In the genomic region with DNA sequence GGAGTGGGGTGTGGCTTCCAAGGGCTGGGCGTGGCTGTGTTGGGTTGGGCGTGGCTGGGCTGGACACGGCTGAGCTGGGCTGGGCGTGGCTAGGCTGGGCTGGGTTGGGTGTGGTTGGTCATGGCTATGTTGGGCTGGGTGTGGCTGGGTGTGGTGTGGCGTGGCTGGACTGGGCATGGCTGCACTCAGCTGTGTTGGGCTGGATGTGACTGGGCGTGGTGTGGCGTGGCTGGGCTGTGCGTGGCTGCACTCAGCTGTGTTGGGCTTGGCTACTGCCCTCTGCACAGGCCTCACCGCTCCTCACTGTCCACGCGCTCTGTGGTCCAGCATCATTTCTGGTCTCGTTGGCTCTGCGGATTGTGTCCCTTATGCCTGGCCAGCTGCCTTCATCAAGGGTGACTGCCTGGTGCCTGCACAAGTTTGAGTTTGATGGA, we compare ENCODE assay signal across 1 cellular context.
TF ChIP-seq lines count a peak whose summit lies in the region.

No MANE protein-coding gene starts in this region.

TF ChIP-seq in K562, 482 proteins besides CTCF, POLR2A, EP300 and RAD21 (continued from another document and continues in another):
- TF ChIP-seq, protein P1, sequence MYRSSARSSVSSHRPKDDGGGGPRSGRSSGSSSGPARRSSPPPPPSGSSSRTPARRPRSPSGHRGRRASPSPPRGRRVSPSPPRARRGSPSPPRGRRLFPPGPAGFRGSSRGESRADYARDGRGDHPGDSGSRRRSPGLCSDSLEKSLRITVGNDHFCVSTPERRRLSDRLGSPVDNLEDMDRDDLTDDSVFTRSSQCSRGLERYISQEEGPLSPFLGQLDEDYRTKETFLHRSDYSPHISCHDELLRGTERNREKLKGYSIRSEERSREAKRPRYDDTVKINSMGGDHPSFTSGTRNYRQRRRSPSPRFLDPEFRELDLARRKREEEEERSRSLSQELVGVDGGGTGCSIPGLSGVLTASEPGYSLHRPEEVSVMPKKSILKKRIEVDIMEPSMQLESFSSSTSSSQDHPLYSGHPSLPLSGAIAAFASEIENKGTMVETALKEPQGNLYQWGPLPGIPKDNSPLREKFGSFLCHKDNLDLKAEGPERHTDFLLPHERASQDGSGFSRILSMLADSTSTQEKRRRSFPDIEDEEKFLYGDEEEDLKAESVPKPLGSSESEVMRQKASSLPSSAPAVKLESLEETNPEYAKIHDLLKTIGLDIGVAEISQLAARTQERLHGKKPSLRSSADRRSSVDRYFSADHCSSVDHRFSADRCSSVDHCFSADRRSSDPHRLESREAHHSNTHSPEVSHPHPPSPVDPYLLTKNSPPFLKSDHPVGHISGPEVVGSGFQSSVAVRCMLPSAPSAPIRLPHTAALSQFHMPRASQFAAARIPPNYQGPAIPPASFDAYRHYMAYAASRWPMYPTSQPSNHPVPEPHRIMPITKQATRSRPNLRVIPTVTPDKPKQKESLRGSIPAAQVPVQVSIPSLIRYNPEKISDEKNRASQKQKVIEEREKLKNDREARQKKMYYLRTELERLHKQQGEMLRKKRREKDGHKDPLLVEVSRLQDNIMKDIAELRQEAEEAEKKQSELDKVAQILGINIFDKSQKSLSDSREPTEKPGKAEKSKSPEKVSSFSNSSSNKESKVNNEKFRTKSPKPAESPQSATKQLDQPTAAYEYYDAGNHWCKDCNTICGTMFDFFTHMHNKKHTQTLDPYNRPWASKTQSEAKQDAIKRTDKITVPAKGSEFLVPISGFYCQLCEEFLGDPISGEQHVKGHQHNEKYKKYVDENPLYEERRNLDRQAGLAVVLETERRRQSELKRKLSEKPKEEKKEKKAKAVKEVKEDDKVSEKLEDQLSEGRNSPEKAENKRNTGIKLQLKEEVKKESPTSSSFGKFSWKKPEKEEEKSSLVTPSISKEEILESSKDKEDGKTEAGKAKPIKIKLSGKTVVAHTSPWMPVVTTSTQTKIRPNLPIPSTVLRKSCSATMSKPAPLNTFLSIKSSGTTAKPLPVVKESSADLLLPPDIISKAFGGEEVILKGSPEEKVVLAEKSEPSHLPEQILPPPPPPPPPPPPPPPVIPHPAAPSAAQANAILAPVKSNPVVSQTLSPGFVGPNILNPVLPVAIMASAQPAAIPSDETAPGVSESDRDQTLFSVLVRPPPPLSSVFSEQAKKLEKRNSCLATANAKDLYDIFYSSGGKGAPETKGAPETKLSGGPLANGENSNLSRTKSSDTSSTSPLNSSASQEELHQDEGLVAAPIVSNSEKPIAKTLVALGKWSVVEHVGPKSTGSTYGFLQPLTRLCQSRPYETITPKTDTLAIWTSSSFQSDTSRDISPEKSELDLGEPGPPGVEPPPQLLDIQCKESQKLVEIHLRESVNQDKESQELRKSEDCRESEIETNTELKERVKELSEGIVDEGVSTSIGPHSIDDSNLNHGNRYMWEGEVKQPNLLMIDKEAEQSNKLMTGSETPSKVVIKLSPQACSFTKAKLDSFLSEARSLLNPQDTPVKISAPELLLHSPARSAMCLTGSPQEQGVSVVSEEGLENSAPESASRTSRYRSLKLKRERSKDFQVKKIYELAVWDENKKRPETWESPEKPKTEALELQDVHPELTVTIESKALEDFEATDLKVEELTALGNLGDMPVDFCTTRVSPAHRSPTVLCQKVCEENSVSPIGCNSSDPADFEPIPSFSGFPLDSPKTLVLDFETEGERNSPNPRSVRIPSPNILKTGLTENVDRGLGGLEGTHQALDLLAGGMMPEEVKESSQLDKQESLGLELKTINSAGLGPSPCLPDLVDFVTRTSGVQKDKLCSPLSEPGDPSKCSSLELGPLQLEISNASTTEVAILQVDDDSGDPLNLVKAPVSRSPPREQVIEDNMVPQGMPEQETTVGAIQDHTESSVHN (IDR thresholded peaks at IDR 0.05; ENCODE audit: borderline replicate concordance in 1 of 2, low read depth in 1 of 2), result peak in 1 of 2 experiments; percentile 45; a peak in 1 of 4 replicates
- TF ChIP-seq, protein P2, sequence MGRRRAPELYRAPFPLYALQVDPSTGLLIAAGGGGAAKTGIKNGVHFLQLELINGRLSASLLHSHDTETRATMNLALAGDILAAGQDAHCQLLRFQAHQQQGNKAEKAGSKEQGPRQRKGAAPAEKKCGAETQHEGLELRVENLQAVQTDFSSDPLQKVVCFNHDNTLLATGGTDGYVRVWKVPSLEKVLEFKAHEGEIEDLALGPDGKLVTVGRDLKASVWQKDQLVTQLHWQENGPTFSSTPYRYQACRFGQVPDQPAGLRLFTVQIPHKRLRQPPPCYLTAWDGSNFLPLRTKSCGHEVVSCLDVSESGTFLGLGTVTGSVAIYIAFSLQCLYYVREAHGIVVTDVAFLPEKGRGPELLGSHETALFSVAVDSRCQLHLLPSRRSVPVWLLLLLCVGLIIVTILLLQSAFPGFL (CRISPR knock-in tag; IDR thresholded peaks at IDR 0.05), result no peak
- no peak for TF ChIP-seq HNRNPUL1 (IDR thresholded peaks at IDR 0.05; ENCODE audit: low read length)
- TF ChIP-seq PTTG1 (tag; IDR thresholded peaks at IDR 0.05; ENCODE audit: low read depth), result no peak
- TF ChIP-seq GABPA (tag; conservative IDR thresholded peaks at IDR 0.05; ENCODE audit: low read depth), result no peak
- TF ChIP-seq, protein P3, sequence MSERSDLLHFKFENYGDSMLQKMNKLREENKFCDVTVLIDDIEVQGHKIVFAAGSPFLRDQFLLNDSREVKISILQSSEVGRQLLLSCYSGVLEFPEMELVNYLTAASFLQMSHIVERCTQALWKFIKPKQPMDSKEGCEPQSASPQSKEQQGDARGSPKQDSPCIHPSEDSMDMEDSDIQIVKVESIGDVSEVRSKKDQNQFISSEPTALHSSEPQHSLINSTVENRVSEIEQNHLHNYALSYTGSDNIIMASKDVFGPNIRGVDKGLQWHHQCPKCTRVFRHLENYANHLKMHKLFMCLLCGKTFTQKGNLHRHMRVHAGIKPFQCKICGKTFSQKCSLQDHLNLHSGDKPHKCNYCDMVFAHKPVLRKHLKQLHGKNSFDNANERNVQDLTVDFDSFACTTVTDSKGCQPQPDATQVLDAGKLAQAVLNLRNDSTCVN (CRISPR knock-in tag; IDR thresholded peaks at IDR 0.05), result no peak
- TF ChIP-seq, protein P4, sequence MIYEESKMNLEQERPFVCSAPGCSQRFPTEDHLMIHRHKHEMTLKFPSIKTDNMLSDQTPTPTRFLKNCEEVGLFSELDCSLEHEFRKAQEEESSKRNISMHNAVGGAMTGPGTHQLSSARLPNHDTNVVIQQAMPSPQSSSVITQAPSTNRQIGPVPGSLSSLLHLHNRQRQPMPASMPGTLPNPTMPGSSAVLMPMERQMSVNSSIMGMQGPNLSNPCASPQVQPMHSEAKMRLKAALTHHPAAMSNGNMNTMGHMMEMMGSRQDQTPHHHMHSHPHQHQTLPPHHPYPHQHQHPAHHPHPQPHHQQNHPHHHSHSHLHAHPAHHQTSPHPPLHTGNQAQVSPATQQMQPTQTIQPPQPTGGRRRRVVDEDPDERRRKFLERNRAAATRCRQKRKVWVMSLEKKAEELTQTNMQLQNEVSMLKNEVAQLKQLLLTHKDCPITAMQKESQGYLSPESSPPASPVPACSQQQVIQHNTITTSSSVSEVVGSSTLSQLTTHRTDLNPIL (CRISPR knock-in tag; IDR thresholded peaks at IDR 0.05), result no peak
- TF ChIP-seq, protein P5, sequence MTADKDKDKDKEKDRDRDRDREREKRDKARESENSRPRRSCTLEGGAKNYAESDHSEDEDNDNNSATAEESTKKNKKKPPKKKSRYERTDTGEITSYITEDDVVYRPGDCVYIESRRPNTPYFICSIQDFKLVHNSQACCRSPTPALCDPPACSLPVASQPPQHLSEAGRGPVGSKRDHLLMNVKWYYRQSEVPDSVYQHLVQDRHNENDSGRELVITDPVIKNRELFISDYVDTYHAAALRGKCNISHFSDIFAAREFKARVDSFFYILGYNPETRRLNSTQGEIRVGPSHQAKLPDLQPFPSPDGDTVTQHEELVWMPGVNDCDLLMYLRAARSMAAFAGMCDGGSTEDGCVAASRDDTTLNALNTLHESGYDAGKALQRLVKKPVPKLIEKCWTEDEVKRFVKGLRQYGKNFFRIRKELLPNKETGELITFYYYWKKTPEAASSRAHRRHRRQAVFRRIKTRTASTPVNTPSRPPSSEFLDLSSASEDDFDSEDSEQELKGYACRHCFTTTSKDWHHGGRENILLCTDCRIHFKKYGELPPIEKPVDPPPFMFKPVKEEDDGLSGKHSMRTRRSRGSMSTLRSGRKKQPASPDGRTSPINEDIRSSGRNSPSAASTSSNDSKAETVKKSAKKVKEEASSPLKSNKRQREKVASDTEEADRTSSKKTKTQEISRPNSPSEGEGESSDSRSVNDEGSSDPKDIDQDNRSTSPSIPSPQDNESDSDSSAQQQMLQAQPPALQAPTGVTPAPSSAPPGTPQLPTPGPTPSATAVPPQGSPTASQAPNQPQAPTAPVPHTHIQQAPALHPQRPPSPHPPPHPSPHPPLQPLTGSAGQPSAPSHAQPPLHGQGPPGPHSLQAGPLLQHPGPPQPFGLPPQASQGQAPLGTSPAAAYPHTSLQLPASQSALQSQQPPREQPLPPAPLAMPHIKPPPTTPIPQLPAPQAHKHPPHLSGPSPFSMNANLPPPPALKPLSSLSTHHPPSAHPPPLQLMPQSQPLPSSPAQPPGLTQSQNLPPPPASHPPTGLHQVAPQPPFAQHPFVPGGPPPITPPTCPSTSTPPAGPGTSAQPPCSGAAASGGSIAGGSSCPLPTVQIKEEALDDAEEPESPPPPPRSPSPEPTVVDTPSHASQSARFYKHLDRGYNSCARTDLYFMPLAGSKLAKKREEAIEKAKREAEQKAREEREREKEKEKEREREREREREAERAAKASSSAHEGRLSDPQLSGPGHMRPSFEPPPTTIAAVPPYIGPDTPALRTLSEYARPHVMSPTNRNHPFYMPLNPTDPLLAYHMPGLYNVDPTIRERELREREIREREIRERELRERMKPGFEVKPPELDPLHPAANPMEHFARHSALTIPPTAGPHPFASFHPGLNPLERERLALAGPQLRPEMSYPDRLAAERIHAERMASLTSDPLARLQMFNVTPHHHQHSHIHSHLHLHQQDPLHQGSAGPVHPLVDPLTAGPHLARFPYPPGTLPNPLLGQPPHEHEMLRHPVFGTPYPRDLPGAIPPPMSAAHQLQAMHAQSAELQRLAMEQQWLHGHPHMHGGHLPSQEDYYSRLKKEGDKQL (CRISPR knock-in tag; IDR thresholded peaks at IDR 0.05; ENCODE audit: borderline replicate concordance), result no peak
- TF ChIP-seq, protein P6, sequence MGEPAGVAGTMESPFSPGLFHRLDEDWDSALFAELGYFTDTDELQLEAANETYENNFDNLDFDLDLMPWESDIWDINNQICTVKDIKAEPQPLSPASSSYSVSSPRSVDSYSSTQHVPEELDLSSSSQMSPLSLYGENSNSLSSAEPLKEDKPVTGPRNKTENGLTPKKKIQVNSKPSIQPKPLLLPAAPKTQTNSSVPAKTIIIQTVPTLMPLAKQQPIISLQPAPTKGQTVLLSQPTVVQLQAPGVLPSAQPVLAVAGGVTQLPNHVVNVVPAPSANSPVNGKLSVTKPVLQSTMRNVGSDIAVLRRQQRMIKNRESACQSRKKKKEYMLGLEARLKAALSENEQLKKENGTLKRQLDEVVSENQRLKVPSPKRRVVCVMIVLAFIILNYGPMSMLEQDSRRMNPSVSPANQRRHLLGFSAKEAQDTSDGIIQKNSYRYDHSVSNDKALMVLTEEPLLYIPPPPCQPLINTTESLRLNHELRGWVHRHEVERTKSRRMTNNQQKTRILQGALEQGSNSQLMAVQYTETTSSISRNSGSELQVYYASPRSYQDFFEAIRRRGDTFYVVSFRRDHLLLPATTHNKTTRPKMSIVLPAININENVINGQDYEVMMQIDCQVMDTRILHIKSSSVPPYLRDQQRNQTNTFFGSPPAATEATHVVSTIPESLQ (CRISPR knock-in tag; IDR thresholded peaks at IDR 0.05), result no peak
- no peak for TF ChIP-seq ZBTB7A (IDR thresholded peaks at IDR 0.05; ENCODE audit: borderline replicate concordance, control insufficient read depth, low read depth, low read length)
- TF ChIP-seq, protein P7, sequence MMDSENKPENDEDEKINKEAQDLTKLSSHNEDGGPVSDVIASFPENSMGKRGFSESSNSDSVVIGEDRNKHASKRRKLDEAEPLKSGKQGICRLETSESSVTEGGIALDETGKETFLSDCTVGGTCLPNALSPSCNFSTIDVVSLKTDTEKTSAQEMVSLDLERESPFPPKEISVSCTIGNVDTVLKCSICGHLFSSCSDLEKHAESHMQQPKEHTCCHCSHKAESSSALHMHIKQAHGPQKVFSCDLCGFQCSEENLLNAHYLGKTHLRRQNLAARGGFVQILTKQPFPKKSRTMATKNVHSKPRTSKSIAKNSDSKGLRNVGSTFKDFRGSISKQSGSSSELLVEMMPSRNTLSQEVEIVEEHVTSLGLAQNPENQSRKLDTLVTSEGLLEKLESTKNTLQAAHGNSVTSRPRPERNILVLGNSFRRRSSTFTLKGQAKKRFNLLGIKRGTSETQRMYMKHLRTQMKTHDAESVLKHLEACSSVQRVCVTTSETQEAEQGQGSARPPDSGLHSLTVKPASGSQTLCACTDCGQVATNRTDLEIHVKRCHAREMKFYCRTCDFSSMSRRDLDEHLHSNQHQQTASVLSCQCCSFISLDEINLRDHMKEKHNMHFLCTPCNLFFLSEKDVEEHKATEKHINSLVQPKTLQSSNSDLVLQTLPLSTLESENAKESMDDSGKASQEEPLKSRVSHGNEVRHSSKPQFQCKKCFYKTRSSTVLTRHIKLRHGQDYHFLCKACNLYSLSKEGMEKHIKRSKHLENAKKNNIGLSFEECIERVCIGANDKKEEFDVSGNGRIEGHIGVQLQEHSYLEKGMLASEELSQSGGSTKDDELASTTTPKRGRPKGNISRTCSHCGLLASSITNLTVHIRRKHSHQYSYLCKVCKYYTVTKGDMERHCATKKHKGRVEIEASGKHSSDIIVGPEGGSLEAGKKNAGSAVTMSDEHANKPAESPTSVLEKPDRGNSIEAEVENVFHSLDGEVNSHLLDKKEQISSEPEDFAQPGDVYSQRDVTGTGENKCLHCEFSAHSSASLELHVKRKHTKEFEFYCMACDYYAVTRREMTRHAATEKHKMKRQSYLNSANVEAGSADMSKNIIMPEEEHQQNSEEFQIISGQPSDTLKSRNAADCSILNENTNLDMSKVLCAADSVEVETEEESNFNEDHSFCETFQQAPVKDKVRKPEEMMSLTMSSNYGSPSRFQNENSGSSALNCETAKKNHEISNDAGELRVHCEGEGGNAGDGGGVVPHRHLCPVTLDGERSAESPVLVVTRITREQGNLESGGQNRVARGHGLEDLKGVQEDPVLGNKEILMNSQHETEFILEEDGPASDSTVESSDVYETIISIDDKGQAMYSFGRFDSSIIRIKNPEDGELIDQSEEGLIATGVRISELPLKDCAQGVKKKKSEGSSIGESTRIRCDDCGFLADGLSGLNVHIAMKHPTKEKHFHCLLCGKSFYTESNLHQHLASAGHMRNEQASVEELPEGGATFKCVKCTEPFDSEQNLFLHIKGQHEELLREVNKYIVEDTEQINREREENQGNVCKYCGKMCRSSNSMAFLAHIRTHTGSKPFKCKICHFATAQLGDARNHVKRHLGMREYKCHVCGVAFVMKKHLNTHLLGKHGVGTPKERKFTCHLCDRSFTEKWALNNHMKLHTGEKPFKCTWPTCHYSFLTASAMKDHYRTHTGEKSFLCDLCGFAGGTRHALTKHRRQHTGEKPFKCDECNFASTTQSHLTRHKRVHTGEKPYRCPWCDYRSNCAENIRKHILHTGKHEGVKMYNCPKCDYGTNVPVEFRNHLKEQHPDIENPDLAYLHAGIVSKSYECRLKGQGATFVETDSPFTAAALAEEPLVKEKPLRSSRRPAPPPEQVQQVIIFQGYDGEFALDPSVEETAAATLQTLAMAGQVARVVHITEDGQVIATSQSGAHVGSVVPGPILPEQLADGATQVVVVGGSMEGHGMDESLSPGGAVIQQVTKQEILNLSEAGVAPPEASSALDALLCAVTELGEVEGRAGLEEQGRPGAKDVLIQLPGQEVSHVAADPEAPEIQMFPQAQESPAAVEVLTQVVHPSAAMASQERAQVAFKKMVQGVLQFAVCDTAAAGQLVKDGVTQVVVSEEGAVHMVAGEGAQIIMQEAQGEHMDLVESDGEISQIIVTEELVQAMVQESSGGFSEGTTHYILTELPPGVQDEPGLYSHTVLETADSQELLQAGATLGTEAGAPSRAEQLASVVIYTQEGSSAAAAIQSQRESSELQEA (IDR thresholded peaks at IDR 0.05; ENCODE audit: low read depth), result no peak
- no peak for TF ChIP-seq TSC22D4 (tag; IDR thresholded peaks at IDR 0.05)
- TF ChIP-seq ZNF232 (CRISPR knock-in tag; IDR thresholded peaks at IDR 0.05), result no peak
- TF ChIP-seq, protein P8, sequence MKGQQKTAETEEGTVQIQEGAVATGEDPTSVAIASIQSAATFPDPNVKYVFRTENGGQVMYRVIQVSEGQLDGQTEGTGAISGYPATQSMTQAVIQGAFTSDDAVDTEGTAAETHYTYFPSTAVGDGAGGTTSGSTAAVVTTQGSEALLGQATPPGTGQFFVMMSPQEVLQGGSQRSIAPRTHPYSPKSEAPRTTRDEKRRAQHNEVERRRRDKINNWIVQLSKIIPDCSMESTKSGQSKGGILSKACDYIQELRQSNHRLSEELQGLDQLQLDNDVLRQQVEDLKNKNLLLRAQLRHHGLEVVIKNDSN (CRISPR knock-in tag; IDR thresholded peaks at IDR 0.05), result no peak
